10 cellular contexts compared by ENCODE assay signal in the genomic region with DNA sequence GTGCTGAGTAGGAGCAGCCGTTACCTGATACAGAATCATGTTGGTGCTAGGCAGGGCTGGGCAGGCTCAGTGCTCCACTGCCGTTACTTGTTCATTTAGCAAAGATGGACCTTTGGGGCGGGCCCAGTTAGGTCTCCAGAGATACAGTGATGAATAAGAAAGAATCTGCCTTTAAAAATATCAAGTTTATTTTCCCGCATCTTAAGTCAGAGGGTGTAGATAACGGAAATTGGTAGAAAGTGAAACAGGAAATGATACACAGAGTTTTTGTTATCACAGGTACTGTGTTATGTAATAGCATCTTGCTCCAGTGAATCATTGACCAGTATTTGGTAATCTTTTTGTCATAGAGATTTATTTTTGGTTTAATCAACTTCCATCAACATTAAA. TPM values are rescaled to one million over a fixed set of nuclear protein-coding genes. Genes with fewer than 3 reads are reported as not detected.
DNase-seq lines count a peak whose midpoint lies in the region; ATAC-seq, FAIRE-seq and TF ChIP-seq lines count a peak whose summit lies in the region.
"Had no signal": no experiment of that assay in that cellular context is flagged by ENCODE, and none has a peak within 500 bp of the region (broad histone marks: within the 10 kb centered on the region; RNA-seq: fewer than 3 reads in every experiment).

No MANE protein-coding gene starts in this region.

- H4K20me1 ChIP-seq in keratinocyte (ENCODE audit: control insufficient read depth, extremely low read depth, insufficient read depth, low read length), result no peaks in the 10 kb centered on the region

- peaks cover 0 to 6% of the 10 kb centered on the region in 2 experiments for H3K36me3 ChIP-seq in keratinocyte (ENCODE audit: control insufficient read depth in 2 of 2, extremely low read depth in 1 of 2, insufficient read depth in 2 of 2, low read length in 2 of 2)
- H3K36me3 ChIP-seq in kidney (ENCODE audit: control insufficient read depth in 1 of 2, insufficient read depth in 2 of 2, low read length in 2 of 2), result no peaks in the 10 kb centered on the region

- no peak for DNase-seq in T-helper 2 cell treated with Interferon-gamma antibody and Interleukin-4, amounts not matched to agents 5 μg/mL and 100 μg/mL, for 36 hours (ENCODE audit: low spot score)
- no peak for DNase-seq in keratinocyte (ENCODE audit: low read depth, low spot score)
- DNase-seq in cortex of kidney (lab: John Stamatoyannopoulos, UW), result no peak
- DNase-seq in kidney glomerular epithelial cell (lab: John Stamatoyannopoulos, UW), result no peak
- no peak for DNase-seq in NCI-H1436 treated with DMSO at 0.1 percent for 48 hours (lab: John Stamatoyannopoulos, UW)
- DNase-seq in kidney, result no peak

- H3K27ac ChIP-seq in keratinocyte (ENCODE audit: control insufficient read depth, insufficient read depth, low read length), result peak overlapping the region; percentile 22
- H3K27ac ChIP-seq in kidney (ENCODE audit: low read depth in 2 of 2, low read length in 2 of 2), result no peak overlapping the region

- intact Hi-C loops in kidney (cut with DNase I), result no loop called here

- H3K27ac Mint-ChIP-seq in T-helper 2 cell treated with Interferon-gamma antibody and Interleukin-4, amounts not matched to agents 5 μg/mL and 100 μg/mL, for 36 hours, result peak overlapping the region; percentile 79

- H3K9me3 Mint-ChIP-seq in T-helper 2 cell treated with Interferon-gamma antibody and Interleukin-4, amounts not matched to agents 5 μg/mL and 100 μg/mL, for 36 hours, result no peaks in the 10 kb centered on the region
- H3K9me3 Mint-ChIP-seq: neural crest cell had no signal

- TF ChIP-seq CTCF in keratinocyte (optimal IDR thresholded peaks at IDR 0.05 in 1 of 3, IDR thresholded peaks at IDR 0.05 in 1 of 3, conservative IDR thresholded peaks at IDR 0.05 in 1 of 3; ENCODE audit: extremely low read depth in 1 of 3, insufficient read depth in 2 of 3, low read length in 3 of 3) (no peak), kidney (IDR thresholded peaks at IDR 0.05; ENCODE audit: borderline replicate concordance, extremely low read depth, insufficient read depth) (no peak)

- FAIRE-seq in keratinocyte (lab: Jason Lieb, UNC), result no peak
- FAIRE-seq in kidney (lab: Jason Lieb, UNC), result no peak
- FAIRE-seq: H1 had no signal

- dilution Hi-C loops in keratinocyte (cut with MboI; ENCODE audit: extremely low pct_ligation_motif_present, low sequenced_read_pairs), result no loop called here

- peak; percentile 37 for ATAC-seq in GM18502 (IDR thresholded peaks at IDR 0.05; ENCODE audit: poor library complexity, unreplicated experiment)
- peak; percentile 18 for ATAC-seq in HG02870 (IDR thresholded peaks at IDR 0.05; ENCODE audit: unreplicated experiment)

- H2AFZ ChIP-seq in keratinocyte (ENCODE audit: control insufficient read depth, low read length), result no peak overlapping the region

- H3K79me2 ChIP-seq in keratinocyte (ENCODE audit: control insufficient read depth, insufficient read depth, low read length), result peaks cover 38% of the 10 kb centered on the region

- H3K9me1 ChIP-seq in keratinocyte (ENCODE audit: control insufficient read depth, extremely low read depth, insufficient read depth, low read length), result no peaks in the 10 kb centered on the region

- H3K4me1 Mint-ChIP-seq in T-helper 2 cell treated with Interferon-gamma antibody and Interleukin-4, amounts not matched to agents 5 μg/mL and 100 μg/mL, for 36 hours (ENCODE audit: low read depth), result peaks cover 62% of the 10 kb centered on the region

- H3K4me3 ChIP-seq in keratinocyte (ENCODE audit: control insufficient read depth in 2 of 3, extremely low read depth in 1 of 3, insufficient read depth in 2 of 3, low read depth in 1 of 3, low read length in 3 of 3) (no peak overlapping the region), kidney (ENCODE audit: low read length in 2 of 2) (no peak overlapping the region)

- H3K27me3 Mint-ChIP-seq in T-helper 2 cell treated with Interferon-gamma antibody and Interleukin-4, amounts not matched to agents 5 μg/mL and 100 μg/mL, for 36 hours (ENCODE audit: low read depth), result no peaks in the 10 kb centered on the region

- no peaks in the 10 kb centered on the region for H3K9me3 ChIP-seq in keratinocyte (ENCODE audit: control insufficient read depth, low read depth, low read length)
- no peaks in the 10 kb centered on the region for H3K9me3 ChIP-seq in kidney (ENCODE audit: control insufficient read depth in 1 of 2, low read length in 2 of 2)

- H3K4me2 ChIP-seq in keratinocyte (ENCODE audit: control insufficient read depth, extremely low read depth, insufficient read depth, low read depth, low read length), result no peak overlapping the region

- H3K36me3 Mint-ChIP-seq in T-helper 2 cell treated with Interferon-gamma antibody and Interleukin-4, amounts not matched to agents 5 μg/mL and 100 μg/mL, for 36 hours (ENCODE audit: low read depth), result peaks cover 51% of the 10 kb centered on the region

- peak overlapping the region; percentile 93 for H3K4me3 Mint-ChIP-seq in T-helper 2 cell treated with Interferon-gamma antibody and Interleukin-4, amounts not matched to agents 5 μg/mL and 100 μg/mL, for 36 hours

- H3K27me3 ChIP-seq in keratinocyte (ENCODE audit: control insufficient read depth, extremely low read depth, insufficient read depth, low read length), result no peaks in the 10 kb centered on the region

- H3K9ac ChIP-seq in keratinocyte (ENCODE audit: control insufficient read depth, extremely low read depth, insufficient read depth, low read length) (no peak overlapping the region), kidney (ENCODE audit: low read length in 2 of 2) (no peak overlapping the region)

- H3K4me1 ChIP-seq in keratinocyte (ENCODE audit: control insufficient read depth, extremely low read depth, insufficient read depth, low read length) (peaks cover 38% of the 10 kb centered on the region), kidney (ENCODE audit: control insufficient read depth in 1 of 2, insufficient read depth in 1 of 2, low read depth in 1 of 2, low read length in 2 of 2) (peaks cover 0 to 2% of the 10 kb centered on the region in 2 donors)

RNA-seq across cellular contexts. Expression of gene TMEM131L, which starts 5.5 kb away (rescaled TPM):
- polyA plus RNA-seq in keratinocyte, result 7.0 to 10.3 TPM (median 9.3 TPM) in 3 replicates
- 7.6 TPM for polyA plus RNA-seq in keratinocyte (2011; ENCODE audit: low read depth)
- polyA plus RNA-seq in keratinocyte (2011; cell fraction: cytosol; rRNA removed), result 3.1 and 5.0 TPM in 2 replicates
- polyA plus RNA-seq in keratinocyte (2011; cell fraction: nucleus; rRNA removed), result 29.1 and 29.5 TPM in 2 replicates
- 6.1 and 8.0 TPM in 2 replicates for polyA plus RNA-seq in keratinocyte (2012; ENCODE audit: low replicate concordance)
- 11.5 to 33.8 TPM (median 21.1 TPM) in 3 replicates for polyA minus RNA-seq in keratinocyte
- polyA minus RNA-seq in keratinocyte (2011; cell fraction: cytosol; rRNA and poly(A)+ RNA removed), result 7.7 TPM
- 41.9 and 80.6 TPM in 2 replicates for polyA minus RNA-seq in keratinocyte (2011; cell fraction: nucleus; rRNA and poly(A)+ RNA removed)
- total RNA-seq in kidney, result 17.0 TPM
- 3.0 TPM for polyA plus RNA-seq in kidney (ENCODE audit: insufficient read depth, low read depth, low replicate concordance)
